Comparison of ENCODE assay signal across 13 cellular contexts in genomic region chr12:119671070-119671469, GRCh38. TPM values are rescaled to one million over a fixed set of nuclear protein-coding genes. Genes with fewer than 3 reads are reported as not detected.
DNase-seq lines count a peak whose midpoint lies in the region; ATAC-seq, FAIRE-seq and TF ChIP-seq lines count a peak whose summit lies in the region.
"Had no signal": no experiment of that assay in that cellular context is flagged by ENCODE, and none has a peak within 500 bp of the region (broad histone marks: within the 10 kb centered on the region; RNA-seq: fewer than 3 reads in every experiment).

No MANE protein-coding gene starts in this region.

- H3K9me3 Mint-ChIP-seq in activated T-cell treated with anti-CD3 and anti-CD28 coated beads, Interleukin-2, amount 50 U/mL, for 72 hours, result no peaks in the 10 kb centered on the region
- H3K9me3 Mint-ChIP-seq in activated T-helper 17 cell treated with anti-CD3 and anti-CD28 coated beads, Interleukin-2, amount 50 U/mL, for 72 hours, result no peaks in the 10 kb centered on the region
- H3K9me3 Mint-ChIP-seq: dendritic cell treated with granulocyte-macrophage colony-stimulating factor and Interleukin-4, amounts not matched to agents 40 ng/mL and 50 ng/mL, for 4 days had no signal

- no peak for ATAC-seq in activated T-cell treated with anti-CD3 and anti-CD28 coated beads, Interleukin-2, amount 50 U/mL, for 72 hours (replicated peaks in 1 of 2)
- no peak for ATAC-seq in activated T-helper 17 cell treated with anti-CD3 and anti-CD28 coated beads, Interleukin-2, amount 50 U/mL, for 72 hours (replicated peaks)
- ATAC-seq in GM21576 (IDR thresholded peaks at IDR 0.05; ENCODE audit: unreplicated experiment) (no peak), psoas muscle (no peak)

- H3K4me1 Mint-ChIP-seq in activated T-cell treated with anti-CD3 and anti-CD28 coated beads, Interleukin-2, amount 50 U/mL, for 72 hours (ENCODE audit: low read depth), result peaks cover 73% of the 10 kb centered on the region
- H3K4me1 Mint-ChIP-seq in activated T-helper 17 cell treated with anti-CD3 and anti-CD28 coated beads, Interleukin-2, amount 50 U/mL, for 72 hours, result peaks cover 40% of the 10 kb centered on the region

- H3K4me1 ChIP-seq in kidney (ENCODE audit: control insufficient read depth in 1 of 2, insufficient read depth in 1 of 2, low read depth in 1 of 2, low read length in 2 of 2) (peaks cover 16 to 51% of the 10 kb centered on the region in 2 donors), thyroid gland (peaks cover 15 to 22% of the 10 kb centered on the region in 2 donors), psoas muscle (peaks cover 28% of the 10 kb centered on the region)

- H3K4me3 ChIP-seq in kidney (ENCODE audit: low read length in 2 of 2) (peak overlapping the region; percentile 40 to 87), thyroid gland (replicated peaks in 1 of 3) (no peak overlapping the region), psoas muscle (no peak overlapping the region)

- peak overlapping the region; percentile 92 to 94 for H3K27ac ChIP-seq in kidney (ENCODE audit: low read depth in 2 of 2, low read length in 2 of 2)
- H3K27ac ChIP-seq in thyroid gland, result peak overlapping the region in 2 of 3 donors; percentile 12 to 55
- H3K27ac ChIP-seq in psoas muscle, result no peak overlapping the region

- H3K9me3 ChIP-seq in kidney (ENCODE audit: control insufficient read depth in 1 of 2, low read length in 2 of 2) (no peaks in the 10 kb centered on the region), thyroid gland (no peaks in the 10 kb centered on the region), psoas muscle (no peaks in the 10 kb centered on the region)

- no peak for FAIRE-seq in kidney (lab: Jason Lieb, UNC)
- FAIRE-seq: H54 had no signal

- H3K9ac ChIP-seq in kidney (ENCODE audit: low read length in 2 of 2), result peak overlapping the region in 1 of 2 donors; percentile 60

- TF ChIP-seq CTCF in kidney (IDR thresholded peaks at IDR 0.05; ENCODE audit: borderline replicate concordance, extremely low read depth, insufficient read depth) (no peak), thyroid gland (IDR thresholded peaks at IDR 0.05) (no peak), psoas muscle (IDR thresholded peaks at IDR 0.05) (no peak)

- peak overlapping the region; percentile 96 for H3K27ac Mint-ChIP-seq in activated T-cell treated with anti-CD3 and anti-CD28 coated beads, Interleukin-2, amount 50 U/mL, for 72 hours
- peak overlapping the region; percentile 86 for H3K27ac Mint-ChIP-seq in activated T-helper 17 cell treated with anti-CD3 and anti-CD28 coated beads, Interleukin-2, amount 50 U/mL, for 72 hours
- H3K27ac Mint-ChIP-seq: dendritic cell treated with granulocyte-macrophage colony-stimulating factor and Interleukin-4, amounts not matched to agents 40 ng/mL and 50 ng/mL, for 4 days had no signal

- no peaks in the 10 kb centered on the region for H3K27me3 Mint-ChIP-seq in activated T-cell treated with anti-CD3 and anti-CD28 coated beads, Interleukin-2, amount 50 U/mL, for 72 hours (ENCODE audit: low read depth)
- no peaks in the 10 kb centered on the region for H3K27me3 Mint-ChIP-seq in activated T-helper 17 cell treated with anti-CD3 and anti-CD28 coated beads, Interleukin-2, amount 50 U/mL, for 72 hours
- H3K27me3 Mint-ChIP-seq: dendritic cell treated with granulocyte-macrophage colony-stimulating factor and Interleukin-4, amounts not matched to agents 40 ng/mL and 50 ng/mL, for 4 days had no signal

- H3K36me3 ChIP-seq in kidney (ENCODE audit: control insufficient read depth in 1 of 2, insufficient read depth in 2 of 2, low read length in 2 of 2) (peaks cover 35 to 54% of the 10 kb centered on the region in 2 donors), thyroid gland (peaks cover 25 to 33% of the 10 kb centered on the region in 2 donors), psoas muscle (ENCODE audit: insufficient read depth in 1 of 2, low read depth in 1 of 2) (peaks cover 21 to 64% of the 10 kb centered on the region in 2 donors)

- no peak for TF ChIP-seq POLR2A in thyroid gland (IDR thresholded peaks at IDR 0.05)

- intact Hi-C loops in kidney (cut with DNase I), result no loop called here
- intact Hi-C loops in thyroid gland (cut with DNase I), result no loop called here
- intact Hi-C loops in psoas muscle (cut with DNase I), result no loop called here

- 79 to 84% methylated on average over 3 of the region's 3 CpGs for WGBS in thyroid gland, 2 donors
- 81 to 89% (median 87%) methylated on average over 3 of the region's 3 CpGs for WGBS in psoas muscle, 3 donors

- peak overlapping the region in 1 of 2 donors; percentile 76 for H3K4me3 Mint-ChIP-seq in activated T-cell treated with anti-CD3 and anti-CD28 coated beads, Interleukin-2, amount 50 U/mL, for 72 hours
- H3K4me3 Mint-ChIP-seq in activated T-helper 17 cell treated with anti-CD3 and anti-CD28 coated beads, Interleukin-2, amount 50 U/mL, for 72 hours, result peak overlapping the region; percentile 87
- H3K4me3 Mint-ChIP-seq: dendritic cell treated with granulocyte-macrophage colony-stimulating factor and Interleukin-4, amounts not matched to agents 40 ng/mL and 50 ng/mL, for 4 days had no signal

- peaks cover 24 to 37% of the 10 kb centered on the region in 2 donors for H3K36me3 Mint-ChIP-seq in activated T-cell treated with anti-CD3 and anti-CD28 coated beads, Interleukin-2, amount 50 U/mL, for 72 hours (ENCODE audit: insufficient read depth in 2 of 2)
- H3K36me3 Mint-ChIP-seq in activated T-helper 17 cell treated with anti-CD3 and anti-CD28 coated beads, Interleukin-2, amount 50 U/mL, for 72 hours (ENCODE audit: low read depth), result peaks cover 78% of the 10 kb centered on the region

- no peaks in the 10 kb centered on the region for H3K27me3 ChIP-seq in thyroid gland
- no peaks in the 10 kb centered on the region for H3K27me3 ChIP-seq in psoas muscle (ENCODE audit: insufficient read depth in 3 of 3, low read length in 2 of 3)

- no peak for DNase-seq in activated T-cell treated with anti-CD3 and anti-CD28 coated beads, Interleukin-2, amount 50 U/mL, for 72 hours
- no peak for DNase-seq in activated T-cell treated with anti-CD3 and anti-CD28 coated beads for 4 hours
- no peak for DNase-seq in kidney
- no peak for DNase-seq in thyroid gland
- DNase-seq in NCI-H1092 (lab: John Stamatoyannopoulos, UW), result no peak
- no peak for DNase-seq in psoas muscle
- DNase-seq: aorta, mammary epithelial cell, NCI-H524 had no signal

RNA-seq across cellular contexts. Expression of gene PRKAB1, which starts 3.1 kb away (rescaled TPM):
- total RNA-seq in activated T-cell treated with anti-CD3 and anti-CD28 coated beads, Interleukin-2, amount 50 U/mL, for 72 hours, result 10 to 100 TPM; 52.3 to 63.7 TPM
- 10 to 100 TPM; 26.6 to 28.9 TPM for total RNA-seq in activated T-helper 17 cell treated with anti-CD3 and anti-CD28 coated beads, Interleukin-2, amount 50 U/mL, for 72 hours
- total RNA-seq in kidney (165 TPM), thyroid gland (100 to 1,000 TPM in 1 of 4 donors, 10 to 100 TPM in 3; 22.5 to 197 (median 32.3) TPM), psoas muscle (10 to 100 TPM in 2 of 4 donors, 1 to 10 TPM in 2; 9.0 to 16.7 (median 10.9) TPM)
- polyA plus RNA-seq in kidney (ENCODE audit: insufficient read depth, low read depth, low replicate concordance) (79.9 TPM), psoas muscle (10 to 100 TPM; 11.7 to 14.9 (median 11.9) TPM)

Comparison
In these comparisons a context has a peak if more than half of its experiments do, and no peak if none do; other contexts are left out.
1. H3K4me3 ChIP-seq: peak in kidney (2 of 2); none in thyroid gland (0 of 3) and psoas muscle (single experiment).